11 cellular contexts compared by ENCODE assay signal in genomic region chr1:246107516-246108277, GRCh38.
DNase-seq lines count a peak whose midpoint lies in the region; ATAC-seq and TF ChIP-seq lines count a peak whose summit lies in the region.
"Had no signal": no experiment of that assay in that cellular context is flagged by ENCODE, and none has a peak within 500 bp of the region (broad histone marks: within the 10 kb centered on the region; RNA-seq: fewer than 3 reads in every experiment).

No MANE protein-coding gene starts in this region.

- no peak for TF ChIP-seq CTCF in testis (IDR thresholded peaks at IDR 0.05)

- DNase-seq in H4 (ENCODE audit: low spot score) (peak; percentile 50), NCI-H748 (lab: John Stamatoyannopoulos, UW; ENCODE audit: unreplicated experiment) (peak; percentile 87), astrocyte of the hippocampus (ENCODE audit: low read depth, low spot score) (peak; percentile 74), mesendoderm (peak; percentile 29), testis (no peak), DMS153 (lab: John Stamatoyannopoulos, UW) (no peak), T1000 (lab: John Stamatoyannopoulos, UW) (no peak)
- DNase-seq: activated CD4-positive, alpha-beta T cell treated with anti-CD3 and anti-CD28 coated beads, Interleukin-2, amount 10 ng/mL, durations not matched to agents 7 days and 5 days; caudate nucleus had no signal

- no CpG with 5 or more reads among the region's 4 CpGs for WGBS in mesendoderm (ENCODE audit: extremely low coverage, insufficient coverage, low lambda C conversion rate)
- WGBS in testis, 2 donors: 64 to 92% methylated on average over 4 of the region's 4 CpGs

- intact Hi-C loops in testis (cut with DNase I; ENCODE audit: low total_unique reads): no loop called here

- H4K5ac ChIP-seq in mesendoderm (ENCODE audit: low read length): no peak overlapping the region

- no peak for TF ChIP-seq POLR2A in testis (IDR thresholded peaks at IDR 0.05)

- no peak overlapping the region for H2AK5ac ChIP-seq in mesendoderm (ENCODE audit: low read length)

- H3K36me3 ChIP-seq in mesendoderm (ENCODE audit: control insufficient read depth, insufficient read depth, low read length): no peaks in the 10 kb centered on the region
- H3K36me3 ChIP-seq in testis (ENCODE audit: low read depth, missing control alignments): no peaks in the 10 kb centered on the region
- H3K36me3 ChIP-seq: neutrophil had no signal

- no peaks in the 10 kb centered on the region for H3K27me3 ChIP-seq in mesendoderm (ENCODE audit: insufficient read depth, low read length, poor library complexity)
- H3K27me3 ChIP-seq in testis: no peaks in the 10 kb centered on the region
- H3K27me3 ChIP-seq: neutrophil had no signal

- H2BK120ac ChIP-seq in mesendoderm (ENCODE audit: low read depth, low read length): no peak overlapping the region

- no peak overlapping the region for H3K4me2 ChIP-seq in mesendoderm (ENCODE audit: low read length)

- no peak overlapping the region for H3K18ac ChIP-seq in mesendoderm (ENCODE audit: low read length)

- no peaks in the 10 kb centered on the region for H3K79me1 ChIP-seq in mesendoderm (ENCODE audit: low read length)

- no peaks in the 10 kb centered on the region for H3K79me2 ChIP-seq in mesendoderm (ENCODE audit: control insufficient read depth, insufficient read depth, low read length)

- H3K4me1 ChIP-seq in mesendoderm (ENCODE audit: control insufficient read depth, low read depth, low read length): no peaks in the 10 kb centered on the region
- H3K4me1 ChIP-seq in testis: no peaks in the 10 kb centered on the region

- H2BK5ac ChIP-seq in mesendoderm (ENCODE audit: low read length): no peak overlapping the region

- H2BK15ac ChIP-seq in mesendoderm (replicated peaks; ENCODE audit: low read depth): no peak overlapping the region

- no peak for ATAC-seq in GM21423 (IDR thresholded peaks at IDR 0.05; ENCODE audit: unreplicated experiment)

- no peak overlapping the region for H3K9ac ChIP-seq in mesendoderm (ENCODE audit: low read length)

- H3K27ac ChIP-seq in mesendoderm (ENCODE audit: low read depth, low read length): no peak overlapping the region
- H3K27ac ChIP-seq in testis: no peak overlapping the region
- H3K27ac ChIP-seq: neutrophil had no signal

- no peak overlapping the region for H3K4ac ChIP-seq in mesendoderm (ENCODE audit: low read depth, low read length)

- H3K4me3 ChIP-seq in mesendoderm (ENCODE audit: low read length): no peak overlapping the region
- no peak overlapping the region for H3K4me3 ChIP-seq in testis

- H3K23ac ChIP-seq in mesendoderm (ENCODE audit: low read length): no peak overlapping the region

- H3K9me3 ChIP-seq in testis: no peaks in the 10 kb centered on the region
- H3K9me3 ChIP-seq: neutrophil had no signal

- no peak overlapping the region for H4K8ac ChIP-seq in mesendoderm (ENCODE audit: low read depth, low read length)

- no peak overlapping the region for H3K56ac ChIP-seq in mesendoderm (ENCODE audit: low read length)

Comparison
In these comparisons a context has a peak if more than half of its experiments do, and no peak if none do; other contexts are left out.
1. DNase-seq: peak in H4 (single experiment), NCI-H748 (single experiment), astrocyte of the hippocampus (single experiment) and mesendoderm (single experiment); none in testis (single experiment), DMS153 (single experiment) and T1000 (single experiment).